ENCODE assay signal across 1 cellular context in genomic region chr19:11578342-11579142, GRCh38.
TF ChIP-seq lines count a peak whose summit lies in the region.

No MANE protein-coding gene starts in this region.

TF ChIP-seq in GM12878, 131 proteins besides CTCF, POLR2A, EP300 and RAD21 (continued from another document and continues in another):
- TF ChIP-seq TARDBP (IDR thresholded peaks at IDR 0.05; ENCODE audit: borderline replicate concordance) (no peak), KAT2A (conservative IDR thresholded peaks at IDR 0.05; ENCODE audit: control insufficient read depth, low read depth, low read length) (no peak), CBFB (IDR thresholded peaks at IDR 0.05; ENCODE audit: low read depth) (no peak), REST (IDR thresholded peaks at IDR 0.05; ENCODE audit: low read depth, low read length) (no peak), EZH2 (IDR thresholded peaks at IDR 0.05; ENCODE audit: borderline replicate concordance, control insufficient read depth, low read depth, low read length) (no peak), SMC3 (IDR thresholded peaks at IDR 0.05; ENCODE audit: borderline replicate concordance, low read length) (no peak), MEF2A (IDR thresholded peaks at IDR 0.05; ENCODE audit: insufficient read depth, low read depth, low read length) (no peak), SIN3A (IDR thresholded peaks at IDR 0.05; ENCODE audit: low read depth, low read length) (no peak), E4F1 (IDR thresholded peaks at IDR 0.05; ENCODE audit: borderline replicate concordance, partially characterized antibody) (no peak), MTA2 (IDR thresholded peaks at IDR 0.05; ENCODE audit: low read depth) (peak; percentile 21; the same call in 1 of the 2 replicates), MTA3 (IDR thresholded peaks at IDR 0.05; ENCODE audit: borderline replicate concordance, low read length) (no peak), ZSCAN29 (IDR thresholded peaks at IDR 0.05) (no peak), NR2F1 (conservative IDR thresholded peaks at IDR 0.05) (peak; percentile 92), SREBF2 (IDR thresholded peaks at IDR 0.05; ENCODE audit: low read length) (no peak), ZNF217 (IDR thresholded peaks at IDR 0.05) (peak; percentile 77), NFXL1 (IDR thresholded peaks at IDR 0.05; ENCODE audit: borderline replicate concordance) (no peak), ZBTB40 (IDR thresholded peaks at IDR 0.05; ENCODE audit: borderline replicate concordance) (no peak), HCFC1 (IDR thresholded peaks at IDR 0.05; ENCODE audit: low read length) (no peak), FOXK2 (IDR thresholded peaks at IDR 0.05) (no peak), RFX5 (IDR thresholded peaks at IDR 0.05; ENCODE audit: low read depth, low read length) (no peak), SMAD5 (IDR thresholded peaks at IDR 0.05; ENCODE audit: low read depth) (no peak), DPF2 (IDR thresholded peaks at IDR 0.05) (0 out of 2 replicates have a peak, but pooled peaks have one; percentile 51), LARP7 (IDR thresholded peaks at IDR 0.05) (peak; percentile 69), RAD51 (IDR thresholded peaks at IDR 0.05) (no peak), RELA (IDR thresholded peaks at IDR 0.05; ENCODE audit: borderline replicate concordance, partially characterized antibody) (no peak), RELB (IDR thresholded peaks at IDR 0.05; ENCODE audit: low read depth) (no peak), PKNOX1 (IDR thresholded peaks at IDR 0.05) (no peak), ZBED1 (IDR thresholded peaks at IDR 0.05; ENCODE audit: borderline replicate concordance) (no peak), HSF1 (IDR thresholded peaks at IDR 0.05; ENCODE audit: low read depth, low read length) (no peak), SRF (IDR thresholded peaks at IDR 0.05; ENCODE audit: low read depth in 2 of 2, low read length in 2 of 2) (no peak), ZNF592 (IDR thresholded peaks at IDR 0.05) (no peak), MEF2B (IDR thresholded peaks at IDR 0.05; ENCODE audit: partially characterized antibody, poor library complexity, severe bottlenecking) (no peak), STAT1 (conservative IDR thresholded peaks at IDR 0.05) (no peak), USF1 (IDR thresholded peaks at IDR 0.05; ENCODE audit: borderline replicate concordance, extremely low read length, insufficient read depth, low read depth, low read length) (no peak), TCF12 (IDR thresholded peaks at IDR 0.05; ENCODE audit: low read depth, low read length) (peak; percentile 85), CREM (IDR thresholded peaks at IDR 0.05; ENCODE audit: low read depth) (0 out of 2 replicates have a peak, but pooled peaks have one; percentile 3), BCLAF1 (IDR thresholded peaks at IDR 0.05) (no peak), FOXM1 (IDR thresholded peaks at IDR 0.05; ENCODE audit: low read depth, low read length) (no peak)
